ENCODE assay signal across 8 cellular contexts in genomic region chr6:168865-169455, GRCh38.
A peak's percentile ranks its signal among the peaks of the same experiment; 100 is the strongest.
DNase-seq lines count a peak whose midpoint lies in the region; ATAC-seq and TF ChIP-seq lines count a peak whose summit lies in the region.

No MANE protein-coding gene starts in this region.

- no peaks in the 10 kb centered on the region for H3K4me1 ChIP-seq in BE2C

- no peak overlapping the region for H3K27ac Mint-ChIP-seq in endothelial cell (ENCODE audit: unreplicated experiment)

- H3K4me3 ChIP-seq in BE2C (ENCODE audit: low read depth, low read length) (no peak overlapping the region), neural cell (ENCODE audit: low read length) (no peak overlapping the region)

- no peak overlapping the region for H3K9ac ChIP-seq in neural cell (ENCODE audit: low read length)

- peaks cover 2% of the 10 kb centered on the region for H3K27me3 Mint-ChIP-seq in endothelial cell (ENCODE audit: unreplicated experiment)

- TF ChIP-seq RAD21 in neural cell (conservative IDR thresholded peaks at IDR 0.05): peak; percentile 75

- no peaks in the 10 kb centered on the region for H3F3A ChIP-seq in neural cell (ENCODE audit: insufficient read depth, low read length, poor library complexity, severe bottlenecking)

- H3K4me3 Mint-ChIP-seq in endothelial cell (ENCODE audit: unreplicated experiment): no peak overlapping the region

- no peak for ATAC-seq in GM18519 (IDR thresholded peaks at IDR 0.05; ENCODE audit: low FRiP score, unreplicated experiment)
- ATAC-seq in HG02870 (IDR thresholded peaks at IDR 0.05; ENCODE audit: unreplicated experiment): no peak

- no peak for TF ChIP-seq EP300 in neural cell (conservative IDR thresholded peaks at IDR 0.05; ENCODE audit: poor library complexity, severe bottlenecking)

- H3K79me2 ChIP-seq in neural cell (replicated peaks; ENCODE audit: insufficient read depth, low read length): no peaks in the 10 kb centered on the region

- no peak overlapping the region for H3K27ac ChIP-seq in neural cell (ENCODE audit: low read length)

- H3K9me3 Mint-ChIP-seq in endothelial cell (ENCODE audit: unreplicated experiment): no peaks in the 10 kb centered on the region

- no peaks in the 10 kb centered on the region for H3K36me3 ChIP-seq in BE2C
- H3K36me3 ChIP-seq in neural cell (ENCODE audit: insufficient read depth, low read length): no peaks in the 10 kb centered on the region

- H4K20me1 ChIP-seq in neural cell (ENCODE audit: insufficient read depth): no peaks in the 10 kb centered on the region

- H3K4me1 Mint-ChIP-seq in endothelial cell (ENCODE audit: unreplicated experiment): no peaks in the 10 kb centered on the region

- H3K27me3 ChIP-seq in BE2C: no peaks in the 10 kb centered on the region
- H3K27me3 ChIP-seq in neural cell (ENCODE audit: insufficient read depth, low read depth, low read length): no peaks in the 10 kb centered on the region

- H3K9me3 ChIP-seq in BE2C (no peaks in the 10 kb centered on the region), neural cell (ENCODE audit: low read length) (no peaks in the 10 kb centered on the region)

- H3K4me2 ChIP-seq in neural cell (ENCODE audit: low read length): no peak overlapping the region

- H3K9me2 ChIP-seq in neural cell (ENCODE audit: insufficient read depth, low read length): no peaks in the 10 kb centered on the region

- DNase-seq in BE2C: no peak
- peak; percentile 59 for DNase-seq in HCEC 1CT
- DNase-seq in OCI-M1 (lab: John Stamatoyannopoulos, UW): peak; percentile 74
- DNase-seq in endothelial cell (ENCODE audit: low spot score): no peak
- no peak for DNase-seq in 8988T

- no peaks in the 10 kb centered on the region for H3K36me3 Mint-ChIP-seq in endothelial cell (ENCODE audit: low read depth, unreplicated experiment)

- TF ChIP-seq CTCF in BE2C (IDR thresholded peaks at IDR 0.05; ENCODE audit: low read depth, low read length): peak; percentile 60
- peak; percentile 93 for TF ChIP-seq CTCF in endothelial cell (IDR thresholded peaks at IDR 0.05; ENCODE audit: unreplicated experiment)
- TF ChIP-seq CTCF in neural cell (IDR thresholded peaks at IDR 0.05; ENCODE audit: poor library complexity, severe bottlenecking): peak; percentile 73

- H2AFZ ChIP-seq in neural cell (ENCODE audit: low read depth, low read length): no peak overlapping the region

TF ChIP-seq in neural cell, 6 proteins besides CTCF, POLR2A, EP300 and RAD21:
- TF ChIP-seq SMC3 (conservative IDR thresholded peaks at IDR 0.05; ENCODE audit: poor library complexity) (peak; percentile 79), MXI1 (conservative IDR thresholded peaks at IDR 0.05; ENCODE audit: poor library complexity, severe bottlenecking) (no peak)

Comparison
In these comparisons a context has a peak if more than half of its experiments do, and no peak if none do; other contexts are left out.
1. DNase-seq: peak in HCEC 1CT (single experiment) and OCI-M1 (single experiment); none in BE2C (single experiment), endothelial cell (single experiment) and 8988T (single experiment).
2. Peak in every context shown above with its lines, with median percentiles within 50 percentile points of each other: CTCF ChIP-seq.